ENCODE assay signal across 8 cellular contexts in the genomic region with DNA sequence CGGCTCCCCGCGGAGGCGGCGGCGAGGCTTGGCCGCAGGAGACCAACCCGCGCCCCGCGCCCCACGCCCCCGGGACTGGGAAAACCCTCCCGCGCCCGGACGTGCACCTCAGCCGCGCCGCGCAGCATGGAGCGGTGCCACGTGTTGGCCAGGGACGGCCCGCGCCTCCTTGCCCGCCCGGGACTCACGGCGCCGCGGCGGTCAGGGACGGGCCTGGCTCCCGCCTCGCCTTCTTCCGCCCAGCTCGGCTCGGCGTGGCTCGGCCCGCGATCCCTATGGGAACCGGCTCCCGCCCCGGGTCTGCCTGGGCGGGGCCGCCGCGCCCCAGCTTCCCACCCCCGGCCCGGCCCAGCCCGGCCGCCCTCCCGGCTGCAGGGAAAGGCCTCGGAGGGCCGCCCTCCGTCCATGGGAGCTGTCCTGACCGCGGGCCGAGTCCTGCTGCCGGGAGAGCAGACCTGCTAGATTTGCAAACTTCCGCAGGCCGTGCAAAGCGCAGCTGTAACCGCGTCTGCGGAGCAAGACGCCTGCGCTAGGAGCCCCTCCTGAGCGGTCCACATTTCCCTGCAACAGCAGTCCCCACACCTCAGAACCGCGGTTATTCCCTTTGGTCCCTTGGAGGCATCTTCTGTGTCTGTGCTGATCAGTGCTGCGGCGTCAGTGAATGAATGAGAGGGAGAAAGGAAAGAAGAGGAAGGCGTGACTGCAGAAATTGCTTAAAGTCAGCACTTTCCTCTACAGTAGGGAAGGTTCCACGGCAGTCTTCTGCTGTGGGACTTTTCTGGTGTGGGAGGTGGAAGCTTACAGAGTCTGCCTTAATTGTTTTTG. TPM values are rescaled to one million over a fixed set of nuclear protein-coding genes. Genes with fewer than 3 reads are reported as not detected.
DNase-seq lines count a peak whose midpoint lies in the region; ATAC-seq and TF ChIP-seq lines count a peak whose summit lies in the region.

A gene (minus strand): TSS at position 246 of the 825 bp plus-strand sequence. CDS start 1,013 bp downstream, outside the sequence.

- TF ChIP-seq CTCF in AG09319 (IDR thresholded peaks at IDR 0.05; ENCODE audit: low read depth, low read length), result no peak
- no peak for TF ChIP-seq CTCF in PC-3 (conservative IDR thresholded peaks at IDR 0.05; ENCODE audit: low read depth, low read length)
- no peak for TF ChIP-seq CTCF in fibroblast of the aortic adventitia (IDR thresholded peaks at IDR 0.05; ENCODE audit: insufficient read depth, low read length)

- H3K79me2 ChIP-seq in PC-3 (ENCODE audit: low read length), result peaks cover 16% of the 10 kb centered on the region

- DNase-seq in AG09319 (ENCODE audit: extremely low read depth, low read depth) (peak; percentile 20), PC-3 (peak; percentile 85), fibroblast of the aortic adventitia (ENCODE audit: low read depth) (peak; percentile 54)
- peak; percentile 7 for DNase-seq in activated effector memory CD4-positive, alpha-beta T cell treated with Interleukin-2 at 50 U/mL for 16 hours
- peak in 9 of 10 donors; percentile 7 to 33 (median 25) for DNase-seq in naive thymus-derived CD8-positive, alpha-beta T cell
- DNase-seq in stimulated activated naive CD8-positive, alpha-beta T cell treated with anti-CD3 and anti-CD28 coated beads, Interleukin-15, amount 100 ng/mL, for 72 hours, result peak; percentile 41 to 49

- peaks cover 34% of the 10 kb centered on the region for H3K4me1 ChIP-seq in PC-3 (ENCODE audit: insufficient read depth, low read length)

- H3K4me3 ChIP-seq in PC-3 (ENCODE audit: low read length) (peak within 1 kb of the TSS; percentile 82), fibroblast of the aortic adventitia (ENCODE audit: low read depth, low read length) (peak within 1 kb of the TSS; percentile 72)

- H3K4me2 ChIP-seq in PC-3 (ENCODE audit: low read length), result peak within 1 kb of the TSS; percentile 99

- H3K9me2 ChIP-seq in PC-3 (replicated peaks; ENCODE audit: low read length), result no peaks in the 10 kb centered on the region

- intact Hi-C loops in PC-3 (cut with micrococcal nuclease), result loop anchor here (1.0 to 5.0 kb wide), 5 partner anchors 36 to 136 kb away; a partner anchor contains a TSS

- CTCF ChIA-PET in PC-3 (lab: Charles Lee), result interaction anchor here (0.6 kb wide), 3 partner anchors 148 to 244 kb away, joined by 3 to 12 read pairs (median 5); a partner anchor contains a TSS

- peak within 1 kb of the TSS in 9 of 10 donors; percentile 13 to 86 (median 74) for H3K27ac Mint-ChIP-seq in naive thymus-derived CD8-positive, alpha-beta T cell
- peak within 1 kb of the TSS; percentile 45 to 74 for H3K27ac Mint-ChIP-seq in stimulated activated naive CD8-positive, alpha-beta T cell treated with anti-CD3 and anti-CD28 coated beads, Interleukin-15, amount 100 ng/mL, for 72 hours

- H3K9me3 ChIP-seq in PC-3 (ENCODE audit: low read length), result no peaks in the 10 kb centered on the region

- peak within 1 kb of the TSS; percentile 83 to 94 (median 90) for H3K4me3 Mint-ChIP-seq in naive thymus-derived CD8-positive, alpha-beta T cell
- H3K4me3 Mint-ChIP-seq in stimulated activated naive CD8-positive, alpha-beta T cell treated with anti-CD3 and anti-CD28 coated beads, Interleukin-15, amount 100 ng/mL, for 72 hours, result peak within 1 kb of the TSS; percentile 83 to 88

- BruUV-seq in PC-3 (replicated peaks; lab: Mats Ljungman, UMichigan), result no TSS peak

- H4K20me1 ChIP-seq in PC-3 (ENCODE audit: low read length), result no peaks in the 10 kb centered on the region

- no peaks in the 10 kb centered on the region for H3F3A ChIP-seq in PC-3 (ENCODE audit: low read length, unreplicated experiment)

- H3K27me3 ChIP-seq in PC-3 (ENCODE audit: low read length), result no peaks in the 10 kb centered on the region

- peak within 1 kb of the TSS; percentile 93 for H2AFZ ChIP-seq in PC-3 (ENCODE audit: low read length)

- H3K4me1 Mint-ChIP-seq in naive thymus-derived CD8-positive, alpha-beta T cell, result peaks cover 7 to 34% (median 16%) of the 10 kb centered on the region in 4 donors
- H3K4me1 Mint-ChIP-seq in stimulated activated naive CD8-positive, alpha-beta T cell treated with anti-CD3 and anti-CD28 coated beads, Interleukin-15, amount 100 ng/mL, for 72 hours, result peaks cover 19% of the 10 kb centered on the region

- no peaks in the 10 kb centered on the region for H3K36me3 Mint-ChIP-seq in naive thymus-derived CD8-positive, alpha-beta T cell

- peak within 1 kb of the TSS; percentile 95 for H3K9ac ChIP-seq in PC-3 (ENCODE audit: low read length)

- no peaks in the 10 kb centered on the region for H3K9me3 Mint-ChIP-seq in naive thymus-derived CD8-positive, alpha-beta T cell
- H3K9me3 Mint-ChIP-seq in stimulated activated naive CD8-positive, alpha-beta T cell treated with anti-CD3 and anti-CD28 coated beads, Interleukin-15, amount 100 ng/mL, for 72 hours, result no peaks in the 10 kb centered on the region

- POLR2A ChIA-PET in PC-3 (lab: Charles Lee; ENCODE audit: unreplicated experiment), result no interaction called here
- POLR2A ChIA-PET in naive thymus-derived CD8-positive, alpha-beta T cell (lab: Charles Lee), result interaction anchor here (0.6 to 0.7 kb wide), 4 partner anchors 8 to 462 kb away, joined by 3 to 4 read pairs (median 3); no protein-coding TSS in a partner anchor

- H3K27ac ChIP-seq in PC-3 (ENCODE audit: low read length), result peak within 1 kb of the TSS; percentile 85

- H3K27me3 Mint-ChIP-seq in naive thymus-derived CD8-positive, alpha-beta T cell, result peaks cover 0 to 13% (median 2%) of the 10 kb centered on the region in 5 donors
- H3K27me3 Mint-ChIP-seq in stimulated activated naive CD8-positive, alpha-beta T cell treated with anti-CD3 and anti-CD28 coated beads, Interleukin-15, amount 100 ng/mL, for 72 hours, result peaks cover 11% of the 10 kb centered on the region

- H3K36me3 ChIP-seq in PC-3 (ENCODE audit: low read depth, low read length), result no peaks in the 10 kb centered on the region

- ATAC-seq in GM18868 (IDR thresholded peaks at IDR 0.05; ENCODE audit: unreplicated experiment) (peak; percentile 61), HG03135 (IDR thresholded peaks at IDR 0.05; ENCODE audit: unreplicated experiment) (peak; percentile 51), PC-3 (peak; percentile 82)
- ATAC-seq in naive thymus-derived CD8-positive, alpha-beta T cell, result peak; percentile 75 to 81
- peak; percentile 84 for ATAC-seq in stimulated activated naive CD8-positive, alpha-beta T cell treated with anti-CD3 and anti-CD28 coated beads, Interleukin-15, amount 100 ng/mL, for 72 hours

RNA-seq across cellular contexts. Expression of the gene that starts here (rescaled TPM):
- 7.1 and 14.4 TPM in 2 replicates for total RNA-seq in PC-3 (2014; rRNA removed)
- 7.3 and 66.6 TPM in 2 replicates for total RNA-seq in fibroblast of the aortic adventitia (ENCODE audit: low replicate concordance)
- 1 to 10 TPM; 3.9 to 7.0 TPM for total RNA-seq in naive thymus-derived CD8-positive, alpha-beta T cell
- polyA plus RNA-seq in naive thymus-derived CD8-positive, alpha-beta T cell, result 1 to 10 TPM in 2 of 3 donors, under 1 TPM in 1; 0.90 to 9.0 (median 1.5) TPM

Comparison
In these comparisons a context has a peak if more than half of its experiments do, and no peak if none do; other contexts are left out.
1. Peak in every context shown above with its lines: DNase-seq, ATAC-seq, H3K4me3 ChIP-seq and H3K27ac ChIP-seq.
2. DNase-seq: peak in every context shown above with its lines; median percentile 85 in PC-3; 54 in fibroblast of the aortic adventitia; 45 in stimulated activated naive CD8-positive, alpha-beta T cell treated with anti-CD3 and anti-CD28 coated beads, Interleukin-15, amount 100 ng/mL, for 72 hours; 25 in naive thymus-derived CD8-positive, alpha-beta T cell; 20 in AG09319; 7 in activated effector memory CD4-positive, alpha-beta T cell treated with Interleukin-2 at 50 U/mL for 16 hours.